In genomic region chr11:59822989-59823566, GRCh38 we compare ENCODE assay signal across 8 cellular contexts. TPM values are rescaled to one million over a fixed set of nuclear protein-coding genes. Genes with fewer than 3 reads are reported as not detected.
DNase-seq lines count a peak whose midpoint lies in the region; ATAC-seq and TF ChIP-seq lines count a peak whose summit lies in the region.

No MANE protein-coding gene starts in this region.

- peak; percentile 93 for ATAC-seq in GM21528 (IDR thresholded peaks at IDR 0.05; ENCODE audit: low FRiP score, unreplicated experiment)

- intact Hi-C loops in transverse colon (cut with DNase I; ENCODE audit: low total_unique reads), result no loop called here

- H3K4me3 Mint-ChIP-seq in activated T-cell treated with anti-CD3 and anti-CD28 coated beads, Interleukin-2, amount 50 U/mL, for 24 hours, result no peak overlapping the region

- H3K9ac ChIP-seq in OCI-LY3 (ENCODE audit: low read length), result no peak overlapping the region

- in situ Hi-C loops in T47D (cut with HindIII; ENCODE audit: low pct_unique_long_range_greater_than_20kb, low sequenced_read_pairs) (no loop called here), transverse colon (cut with MboI; ENCODE audit: low pct_ligation_motif_present in 1 of 4, low pct_unique_long_range_greater_than_20kb in 1 of 4, low sequenced_read_pairs in 3 of 4) (loop anchor here in 3 of 4 donors (5.0 to 25.0 kb wide), 3 partner anchors 286 to 312 kb away; no protein-coding TSS in a partner anchor)

- H3K4me3 ChIP-seq in OCI-LY3 (ENCODE audit: low read length), result no peak overlapping the region
- H3K4me3 ChIP-seq in transverse colon, result no peak overlapping the region

- TF ChIP-seq CTCF in OCI-LY3 (IDR thresholded peaks at IDR 0.05; ENCODE audit: low read depth, low read length), result peak; percentile 74
- TF ChIP-seq CTCF in transverse colon (IDR thresholded peaks at IDR 0.05), result peak; percentile 47 to 81 (median 56)

- H4K20me1 ChIP-seq in OCI-LY3 (ENCODE audit: insufficient read depth, low read length), result no peaks in the 10 kb centered on the region

- H3K36me3 Mint-ChIP-seq in activated T-cell treated with anti-CD3 and anti-CD28 coated beads, Interleukin-2, amount 50 U/mL, for 24 hours (ENCODE audit: low read depth), result no peaks in the 10 kb centered on the region

- no peaks in the 10 kb centered on the region for H3K4me1 ChIP-seq in OCI-LY3 (ENCODE audit: low read length)
- peaks cover 0 to 9% (median 6%) of the 10 kb centered on the region in 4 donors for H3K4me1 ChIP-seq in transverse colon

- H3K27me3 Mint-ChIP-seq in activated T-cell treated with anti-CD3 and anti-CD28 coated beads, Interleukin-2, amount 50 U/mL, for 24 hours, result no peaks in the 10 kb centered on the region

- H3K4me2 ChIP-seq in OCI-LY3 (ENCODE audit: low read length), result peak overlapping the region; percentile 12

- H3K36me3 ChIP-seq in OCI-LY3 (replicated peaks; ENCODE audit: low read depth, low read length), result no peaks in the 10 kb centered on the region
- H3K36me3 ChIP-seq in transverse colon, result no peaks in the 10 kb centered on the region

- no peaks in the 10 kb centered on the region for H3K79me2 ChIP-seq in OCI-LY3 (ENCODE audit: low read length)

- peak; percentile 10 for DNase-seq in activated T-cell treated with anti-CD3 and anti-CD28 coated beads for 48 hours (ENCODE audit: low read depth)
- DNase-seq in activated T-cell treated with anti-CD3 and anti-CD28 coated beads, Interleukin-2, amount 50 U/mL, for 24 hours, result no peak
- peak; percentile 92 for DNase-seq in HT-29 (ENCODE audit: low spot score)
- peak; percentile 30 to 85 for DNase-seq in T47D (ENCODE audit: low read depth in 1 of 2, low spot score in 1 of 2)
- DNase-seq in kidney tubule cell (ENCODE audit: low spot score), result peak; percentile 69
- peak; percentile 33 for DNase-seq in transverse colon

- H3K27me3 ChIP-seq in OCI-LY3 (ENCODE audit: low read depth, low read length) (no peaks in the 10 kb centered on the region), transverse colon (no peaks in the 10 kb centered on the region)

- no peak overlapping the region for H2AFZ ChIP-seq in OCI-LY3 (ENCODE audit: low read depth, low read length)

- H3K9me3 ChIP-seq in OCI-LY3 (ENCODE audit: insufficient read depth, low read length) (no peaks in the 10 kb centered on the region), transverse colon (no peaks in the 10 kb centered on the region)

- TF ChIP-seq POLR2A in transverse colon (IDR thresholded peaks at IDR 0.05), result no peak

- H3K9me3 Mint-ChIP-seq in activated T-cell treated with anti-CD3 and anti-CD28 coated beads, Interleukin-2, amount 50 U/mL, for 24 hours, result no peaks in the 10 kb centered on the region

- no peak overlapping the region for H3K27ac ChIP-seq in OCI-LY3 (ENCODE audit: low read length)
- no peak overlapping the region for H3K27ac ChIP-seq in transverse colon

- WGBS in transverse colon (ENCODE audit: low coverage in 1 of 2), 2 donors, result 3 to 5% methylated on average over 9 of the region's 9 CpGs

- H3K27ac Mint-ChIP-seq in activated T-cell treated with anti-CD3 and anti-CD28 coated beads, Interleukin-2, amount 50 U/mL, for 24 hours, result no peak overlapping the region

- H3K4me1 Mint-ChIP-seq in activated T-cell treated with anti-CD3 and anti-CD28 coated beads, Interleukin-2, amount 50 U/mL, for 24 hours (ENCODE audit: low read depth), result peaks cover 4% of the 10 kb centered on the region

- no peak for TF ChIP-seq EP300 in transverse colon (IDR thresholded peaks at IDR 0.05; ENCODE audit: low read depth)

RNA-seq across cellular contexts. Expression of gene MRPL16, which starts 12.5 kb away (rescaled TPM):
- 94.0 and 100 TPM in 2 replicates for total RNA-seq in HT-29 (2014; rRNA removed; shearing (Covaris generic))
- 10 to 100 TPM in 3 of 4 donors, 1 to 10 TPM in 1; 7.5 to 62.4 (median 37.2) TPM for total RNA-seq in transverse colon

RNA-seq across cellular contexts. Expression of gene CBLIF, which starts 22.2 kb away (rescaled TPM):
- not detected in 2 replicates for total RNA-seq in HT-29 (2014; rRNA removed; shearing (Covaris generic))
- total RNA-seq in transverse colon, result not detected

RNA-seq across cellular contexts. Expression of gene TCN1, which starts 43.2 kb away (rescaled TPM):
- total RNA-seq in HT-29 (2014; rRNA removed; shearing (Covaris generic)), result 1.4 and 4.2 TPM in 2 replicates
- total RNA-seq in transverse colon, result not detected

RNA-seq across cellular contexts. Expression of gene OOSP3, which starts 55.5 kb away (rescaled TPM):
- total RNA-seq in HT-29 (2014; rRNA removed; shearing (Covaris generic)), result not detected in 2 replicates
- total RNA-seq in transverse colon, result not detected
